Comparison of ENCODE assay signal across 19 cellular contexts in genomic region chr7:45190406-45191165, GRCh38. TPM values are rescaled to one million over a fixed set of nuclear protein-coding genes. Genes with fewer than 3 reads are reported as not detected.
A peak's percentile ranks its signal among the peaks of the same experiment; 100 is the strongest.
DNase-seq lines count a peak whose midpoint lies in the region; ATAC-seq, FAIRE-seq and TF ChIP-seq lines count a peak whose summit lies in the region.
"Had no signal": no experiment of that assay in that cellular context is flagged by ENCODE, and none has a peak within 500 bp of the region (broad histone marks: within the 10 kb centered on the region; RNA-seq: fewer than 3 reads in every experiment).

No MANE protein-coding gene starts in this region.

- H3K27ac ChIP-seq in left ventricle myocardium inferior (replicated peaks) (peak overlapping the region; percentile 37), endodermal cell (ENCODE audit: low read depth, low read length) (peak overlapping the region; percentile 12), neuronal stem cell (replicated peaks; ENCODE audit: low read length) (no peak overlapping the region)
- H3K27ac ChIP-seq: A549, C4-2B, HL-60 had no signal

- no peaks in the 10 kb centered on the region for H3K9me3 ChIP-seq in left ventricle myocardium inferior (replicated peaks)
- no peaks in the 10 kb centered on the region for H3K9me3 ChIP-seq in endodermal cell (ENCODE audit: control insufficient read depth, low read length)
- H3K9me3 ChIP-seq in neuronal stem cell (replicated peaks in 1 of 2; ENCODE audit: control insufficient read depth in 2 of 2, insufficient read depth in 1 of 2, low read depth in 1 of 2, low read length in 2 of 2) = peaks cover 0 to 4% of the 10 kb centered on the region in 2 donors
- H3K9me3 ChIP-seq: A549 had no signal

- H4K8ac ChIP-seq in neuronal stem cell (ENCODE audit: low read depth, low read length) = no peak overlapping the region

- H3K4me3 Mint-ChIP-seq in endodermal cell = no peak overlapping the region

- no peak overlapping the region for H2BK12ac ChIP-seq in neuronal stem cell (ENCODE audit: low read length)

- DNase-seq in left ventricle myocardium inferior = no peak
- DNase-seq in left cardiac atrium = no peak
- DNase-seq in endodermal cell = no peak
- no peak for DNase-seq in neuronal stem cell (ENCODE audit: low spot score)
- DNase-seq in ureter (ENCODE audit: low spot score) = peak; percentile 39
- DNase-seq in foreskin melanocyte = no peak
- no peak for DNase-seq in urothelium cell line (ENCODE audit: low spot score)
- no peak for DNase-seq in NCI-H187 treated with DMSO at 0.1 percent for 48 hours (lab: John Stamatoyannopoulos, UW)
- DNase-seq: COR-L47, DMS153, KBM-7, NCI-H1048, NCI-H2107, NCI-H345, NCI-H526 treated with DMSO at 0.1 percent for 48 hours had no signal

- no peak overlapping the region for H2BK15ac ChIP-seq in neuronal stem cell (ENCODE audit: low read length)

- peak overlapping the region; percentile 56 for H2AFZ ChIP-seq in neuronal stem cell (ENCODE audit: low read length)

- FAIRE-seq in urothelium cell line (lab: Jason Lieb, UNC) = no peak
- FAIRE-seq: A549 had no signal

- no peak for ATAC-seq in left cardiac atrium
- ATAC-seq: A549, HCT116 had no signal

- H3K27me3 ChIP-seq in left ventricle myocardium inferior (ENCODE audit: low read depth) (peaks cover 6% of the 10 kb centered on the region), endodermal cell (ENCODE audit: control insufficient read depth, insufficient read depth, low read length, poor library complexity, severe bottlenecking) (no peaks in the 10 kb centered on the region), neuronal stem cell (ENCODE audit: control insufficient read depth in 3 of 3, insufficient read depth in 3 of 3, low read depth in 1 of 3, low read length in 3 of 3) (no peaks in the 10 kb centered on the region)

- no peak overlapping the region for H3K4me2 ChIP-seq in neuronal stem cell (ENCODE audit: insufficient read depth, low read length, poor library complexity, severe bottlenecking)
- H3K4me2 ChIP-seq: A549 had no signal

- no peaks in the 10 kb centered on the region for H3K36me3 Mint-ChIP-seq in endodermal cell (ENCODE audit: low read depth)

- no peak overlapping the region for H2AK5ac ChIP-seq in neuronal stem cell (ENCODE audit: low read depth, low read length)

- H3K14ac ChIP-seq in neuronal stem cell (ENCODE audit: low read length) = no peak overlapping the region

- 84 to 90% methylated on average over 14 to 15 of the region's 15 CpGs for WGBS in endodermal cell (ENCODE audit: insufficient coverage in 1 of 2, insufficient read length in 1 of 2), 2 experiments
- no CpG with 5 or more reads among the region's 15 CpGs for WGBS in neuronal stem cell (ENCODE audit: extremely low coverage in 2 of 2, insufficient read length in 2 of 2, insufficient replicate concordance in 1 of 2), 2 donors

- no peak overlapping the region for H3K23ac ChIP-seq in neuronal stem cell (ENCODE audit: low read depth, low read length, poor library complexity)

- H3K18ac ChIP-seq in neuronal stem cell (ENCODE audit: low read length) = no peak overlapping the region

- peaks cover 5% of the 10 kb centered on the region for H3K27me3 Mint-ChIP-seq in endodermal cell (ENCODE audit: insufficient read depth)

- no peak overlapping the region for H2BK5ac ChIP-seq in neuronal stem cell (ENCODE audit: low read length)

- H3K4me3 ChIP-seq in left ventricle myocardium inferior (no peak overlapping the region), endodermal cell (ENCODE audit: low read length) (no peak overlapping the region), neuronal stem cell (ENCODE audit: low read length in 2 of 2) (no peak overlapping the region)
- H3K4me3 ChIP-seq: A549 had no signal

- H3K4me1 Mint-ChIP-seq in endodermal cell = no peaks in the 10 kb centered on the region

- H4K91ac ChIP-seq in neuronal stem cell (ENCODE audit: low read depth, low read length, poor library complexity) = no peak overlapping the region

- intact Hi-C loops in left ventricle myocardium inferior (cut with micrococcal nuclease) = no loop called here
- intact Hi-C loops in left cardiac atrium (cut with DNase I) = no loop called here

- H3K36me3 ChIP-seq in left ventricle myocardium inferior = peaks cover 5% of the 10 kb centered on the region
- no peaks in the 10 kb centered on the region for H3K36me3 ChIP-seq in endodermal cell (ENCODE audit: control insufficient read depth, insufficient read depth, low read length)
- no peaks in the 10 kb centered on the region for H3K36me3 ChIP-seq in neuronal stem cell (replicated peaks in 1 of 2; ENCODE audit: control insufficient read depth in 2 of 2, insufficient read depth in 2 of 2, low read length in 2 of 2)

- H3K27ac Mint-ChIP-seq in endodermal cell = no peak overlapping the region

- H3K9ac ChIP-seq in endodermal cell (ENCODE audit: extremely low read depth, low read length, poor library complexity, severe bottlenecking) (no peak overlapping the region), neuronal stem cell (ENCODE audit: low read depth, low read length, poor library complexity) (no peak overlapping the region)

- no peak for TF ChIP-seq CTCF in left ventricle myocardium inferior (IDR thresholded peaks at IDR 0.05; ENCODE audit: borderline replicate concordance)
- no peak for TF ChIP-seq CTCF in endodermal cell (conservative IDR thresholded peaks at IDR 0.05)

- no peak overlapping the region for H2BK120ac ChIP-seq in neuronal stem cell (ENCODE audit: low read depth, low read length)

- H3K4me1 ChIP-seq in left ventricle myocardium inferior = peaks cover 15% of the 10 kb centered on the region
- no peaks in the 10 kb centered on the region for H3K4me1 ChIP-seq in endodermal cell (ENCODE audit: control insufficient read depth, insufficient read depth, low read length)
- H3K4me1 ChIP-seq in neuronal stem cell (ENCODE audit: control insufficient read depth in 2 of 2, insufficient read depth in 1 of 2, low read depth in 1 of 2, low read length in 2 of 2) = peaks cover 0 to 6% of the 10 kb centered on the region in 2 donors
- H3K4me1 ChIP-seq: A549 had no signal

- H3K4ac ChIP-seq in neuronal stem cell (ENCODE audit: low read length) = no peak overlapping the region

- peaks cover 6% of the 10 kb centered on the region for H3K9me3 Mint-ChIP-seq in endodermal cell

- H3K79me1 ChIP-seq in neuronal stem cell (ENCODE audit: low read depth, low read length) = no peaks in the 10 kb centered on the region

RNA-seq across cellular contexts. Expression of gene RAMP3, which starts 33.0 kb away (rescaled TPM):
- total RNA-seq in left ventricle myocardium inferior (30.7 TPM), left cardiac atrium (10 to 100 TPM; 40.8 to 55.0 TPM), endodermal cell (not detected), ureter (47.2 TPM)
- polyA plus RNA-seq in endodermal cell (2013, experiment 1 of 2) = not detected
- not detected for polyA plus RNA-seq in endodermal cell (2013, experiment 2 of 2)
- 0.15 TPM for polyA plus RNA-seq in neuronal stem cell (2013, experiment 1 of 2)
- 0.18 TPM for polyA plus RNA-seq in neuronal stem cell (2013, experiment 2 of 2)
- polyA plus RNA-seq: A549 had no signal

Comparison
In these comparisons a context has a peak if more than half of its experiments do, and no peak if none do; other contexts are left out.
1. RNA of gene RAMP3, which starts 33.0 kb away (total RNA-seq): 40.8 to 55.0 TPM in left cardiac atrium, 47.2 TPM in ureter (single experiment) and 30.7 TPM in left ventricle myocardium inferior (single experiment); not detected in endodermal cell; every median in the first group is over 10 times any median in the second.